Comparison of ENCODE assay signal across 10 cellular contexts in genomic region chr20:25299801-25300200, GRCh38. TPM values are rescaled to one million over a fixed set of nuclear protein-coding genes. Genes with fewer than 3 reads are reported as not detected.
A peak's percentile ranks its signal among the peaks of the same experiment; 100 is the strongest.
DNase-seq lines count a peak whose midpoint lies in the region; ATAC-seq, FAIRE-seq and TF ChIP-seq lines count a peak whose summit lies in the region.
"Had no signal": no experiment of that assay in that cellular context is flagged by ENCODE, and none has a peak within 500 bp of the region (broad histone marks: within the 10 kb centered on the region; RNA-seq: fewer than 3 reads in every experiment).

No MANE protein-coding gene starts in this region.

- DNase-seq in CD4-positive, CD25-positive, alpha-beta regulatory T cell, result no peak
- peak; percentile 55 for DNase-seq in H54 (ENCODE audit: insufficient read length, low spot score)
- no peak for DNase-seq in activated naive CD4-positive, alpha-beta T cell treated with anti-CD3 and anti-CD28 coated beads, Interleukin-2, amount 50 U/mL, for 72 hours (ENCODE audit: low spot score in 2 of 2)
- peak; percentile 57 for DNase-seq in kidney tubule cell (ENCODE audit: low spot score)
- DNase-seq in activated naive CD8-positive, alpha-beta T cell treated with anti-CD3 and anti-CD28 coated beads for 36 hours, result no peak
- no peak for DNase-seq in left lobe of liver (ENCODE audit: low spot score)
- DNase-seq in central memory CD4-positive, alpha-beta T cell, result no peak
- no peak for DNase-seq in activated CD4-positive, CD25-positive, alpha-beta regulatory T cell (lab: John Stamatoyannopoulos, UW)
- DNase-seq: stimulated activated naive CD4-positive, alpha-beta T cell had no signal

- no peak overlapping the region for H3K27ac ChIP-seq in CD4-positive, CD25-positive, alpha-beta regulatory T cell (ENCODE audit: insufficient read depth, low read length, poor library complexity, severe bottlenecking)

- peaks cover 23% of the 10 kb centered on the region for H3K36me3 ChIP-seq in CD4-positive, CD25-positive, alpha-beta regulatory T cell (ENCODE audit: control insufficient read depth, insufficient read depth, low read length)

- no peak for FAIRE-seq in H54 (lab: Jason Lieb, UNC)
- FAIRE-seq: TTC549 had no signal

- peak overlapping the region in 2 of 3 donors; percentile 23 to 69 for H3K27ac Mint-ChIP-seq in CD4-positive, CD25-positive, alpha-beta regulatory T cell
- peak overlapping the region; percentile 26 to 82 for H3K27ac Mint-ChIP-seq in activated naive CD4-positive, alpha-beta T cell treated with anti-CD3 and anti-CD28 coated beads, Interleukin-2, amount 50 U/mL, for 72 hours
- no peak overlapping the region for H3K27ac Mint-ChIP-seq in activated naive CD8-positive, alpha-beta T cell treated with anti-CD3 and anti-CD28 coated beads for 36 hours

- H3K4me1 Mint-ChIP-seq in CD4-positive, CD25-positive, alpha-beta regulatory T cell, result peaks cover 0 to 6% (median 0%) of the 10 kb centered on the region in 4 donors
- peaks cover 2% of the 10 kb centered on the region for H3K4me1 Mint-ChIP-seq in activated naive CD8-positive, alpha-beta T cell treated with anti-CD3 and anti-CD28 coated beads for 36 hours

- H3K4me1 ChIP-seq in CD4-positive, CD25-positive, alpha-beta regulatory T cell (ENCODE audit: control insufficient read depth, insufficient read depth, low read length, poor library complexity, severe bottlenecking), result no peaks in the 10 kb centered on the region

- H3K4me3 ChIP-seq in CD4-positive, CD25-positive, alpha-beta regulatory T cell (ENCODE audit: low read depth, low read length), result no peak overlapping the region

- ATAC-seq in CD4-positive, CD25-positive, alpha-beta regulatory T cell (ENCODE audit: low read depth in 2 of 2), result no peak
- no peak for ATAC-seq in activated naive CD4-positive, alpha-beta T cell treated with anti-CD3 and anti-CD28 coated beads, Interleukin-2, amount 50 U/mL, for 72 hours
- ATAC-seq in left lobe of liver, result no peak

- no peak overlapping the region for H3K4me3 Mint-ChIP-seq in CD4-positive, CD25-positive, alpha-beta regulatory T cell
- H3K4me3 Mint-ChIP-seq in activated naive CD8-positive, alpha-beta T cell treated with anti-CD3 and anti-CD28 coated beads for 36 hours, result no peak overlapping the region

- H3K9me3 Mint-ChIP-seq in CD4-positive, CD25-positive, alpha-beta regulatory T cell, result no peaks in the 10 kb centered on the region
- no peaks in the 10 kb centered on the region for H3K9me3 Mint-ChIP-seq in activated naive CD4-positive, alpha-beta T cell treated with anti-CD3 and anti-CD28 coated beads, Interleukin-2, amount 50 U/mL, for 72 hours
- H3K9me3 Mint-ChIP-seq in activated naive CD8-positive, alpha-beta T cell treated with anti-CD3 and anti-CD28 coated beads for 36 hours, result no peaks in the 10 kb centered on the region

- H3K27me3 Mint-ChIP-seq in CD4-positive, CD25-positive, alpha-beta regulatory T cell, result no peaks in the 10 kb centered on the region
- no peaks in the 10 kb centered on the region for H3K27me3 Mint-ChIP-seq in activated naive CD8-positive, alpha-beta T cell treated with anti-CD3 and anti-CD28 coated beads for 36 hours

- TF ChIP-seq POLR2A in H54 (IDR thresholded peaks at IDR 0.05; ENCODE audit: low read depth, low read length), result no peak

- H3K27me3 ChIP-seq in CD4-positive, CD25-positive, alpha-beta regulatory T cell (ENCODE audit: control insufficient read depth, insufficient read depth, low read length), result no peaks in the 10 kb centered on the region

- H3K36me3 Mint-ChIP-seq in CD4-positive, CD25-positive, alpha-beta regulatory T cell, result peaks cover 4% of the 10 kb centered on the region
- no peaks in the 10 kb centered on the region for H3K36me3 Mint-ChIP-seq in activated naive CD4-positive, alpha-beta T cell treated with anti-CD3 and anti-CD28 coated beads, Interleukin-2, amount 50 U/mL, for 72 hours
- H3K36me3 Mint-ChIP-seq in activated naive CD8-positive, alpha-beta T cell treated with anti-CD3 and anti-CD28 coated beads for 36 hours, result no peaks in the 10 kb centered on the region

- no peaks in the 10 kb centered on the region for H3K9me3 ChIP-seq in CD4-positive, CD25-positive, alpha-beta regulatory T cell (ENCODE audit: control insufficient read depth in 2 of 2, low read length in 2 of 2)

RNA-seq across cellular contexts. Expression of gene PYGB, which starts 51.9 kb away (rescaled TPM):
- total RNA-seq in CD4-positive, CD25-positive, alpha-beta regulatory T cell, result 37.2 TPM
- polyA plus RNA-seq in CD4-positive, CD25-positive, alpha-beta regulatory T cell, result 10 to 100 TPM; 45.3 to 64.6 (median 52.4) TPM
- 10 to 100 TPM; 19.1 to 30.8 TPM for total RNA-seq in activated naive CD4-positive, alpha-beta T cell treated with anti-CD3 and anti-CD28 coated beads, Interleukin-2, amount 50 U/mL, for 72 hours
- total RNA-seq in activated naive CD8-positive, alpha-beta T cell treated with anti-CD3 and anti-CD28 coated beads for 36 hours, result 10 to 100 TPM; 30.3 to 31.0 TPM
- 10.3 TPM for total RNA-seq in left lobe of liver

Comparison
In these comparisons a context has a peak if more than half of its experiments do, and no peak if none do; other contexts are left out.
1. DNase-seq: peak in H54 (single experiment) and kidney tubule cell (single experiment); none in CD4-positive, CD25-positive, alpha-beta regulatory T cell (0 of 3), activated naive CD4-positive, alpha-beta T cell treated with anti-CD3 and anti-CD28 coated beads, Interleukin-2, amount 50 U/mL, for 72 hours (0 of 2), activated naive CD8-positive, alpha-beta T cell treated with anti-CD3 and anti-CD28 coated beads for 36 hours (single experiment), left lobe of liver (single experiment), central memory CD4-positive, alpha-beta T cell (single experiment) and activated CD4-positive, CD25-positive, alpha-beta regulatory T cell (0 of 4).